In genomic region chr6:127100510-127101140, GRCh38 we compare ENCODE assay signal across 10 cellular contexts. TPM values are rescaled to one million over a fixed set of nuclear protein-coding genes. Genes with fewer than 3 reads are reported as not detected.
DNase-seq lines count a peak whose midpoint lies in the region; ATAC-seq, FAIRE-seq and TF ChIP-seq lines count a peak whose summit lies in the region.
"Had no signal": no experiment of that assay in that cellular context is flagged by ENCODE, and none has a peak within 500 bp of the region (broad histone marks: within the 10 kb centered on the region; RNA-seq: fewer than 3 reads in every experiment).

No MANE protein-coding gene starts in this region.

- H4K20me1 ChIP-seq in astrocyte (ENCODE audit: insufficient read depth, low read length): no peaks in the 10 kb centered on the region

- H3K4me1 ChIP-seq in astrocyte (ENCODE audit: insufficient read depth, low read length): no peaks in the 10 kb centered on the region
- H3K4me1 ChIP-seq in thyroid gland: no peaks in the 10 kb centered on the region

- DNase-seq in AG20443 (ENCODE audit: low spot score) (peak; percentile 22), LNCaP clone FGC (ENCODE audit: low read depth) (no peak), astrocyte (ENCODE audit: low read depth) (no peak), left kidney (ENCODE audit: low read depth, low spot score) (peak; percentile 19), thyroid gland (no peak), RPMI8226 (no peak)
- no peak for DNase-seq in activated CD8-positive, alpha-beta memory T cell treated with anti-CD3 and anti-CD28 coated beads, Interleukin-2, amount 10 ng/mL, durations not matched to agents 7 days and 5 days
- DNase-seq: activated naive CD4-positive, alpha-beta T cell treated with anti-CD3 and anti-CD28 coated beads, Interleukin-2, amount 10 ng/mL, durations not matched to agents 7 days and 5 days had no signal

- H3K79me2 ChIP-seq in astrocyte (ENCODE audit: insufficient read depth, low read length): no peaks in the 10 kb centered on the region

- H3K9ac ChIP-seq in astrocyte (ENCODE audit: low read length): no peak overlapping the region

- H3K4me2 ChIP-seq in astrocyte (ENCODE audit: low read length): no peak overlapping the region

- peaks cover 21% of the 10 kb centered on the region for H3K4me1 Mint-ChIP-seq in astrocyte (ENCODE audit: low read depth, unreplicated experiment)
- no peaks in the 10 kb centered on the region for H3K4me1 Mint-ChIP-seq in activated CD8-positive, alpha-beta memory T cell treated with anti-CD3 and anti-CD28 coated beads, Interleukin-2, amount 10 ng/mL, durations not matched to agents 7 days and 5 days
- H3K4me1 Mint-ChIP-seq: activated naive CD4-positive, alpha-beta T cell treated with anti-CD3 and anti-CD28 coated beads, Interleukin-2, amount 10 ng/mL, durations not matched to agents 7 days and 5 days had no signal

- CTCF ChIA-PET in activated CD8-positive, alpha-beta memory T cell treated with anti-CD3 and anti-CD28 coated beads, Interleukin-2, amount 10 ng/mL, durations not matched to agents 7 days and 5 days (lab: Charles Lee): interaction anchor here (0.7 kb wide), 1 partner anchor 364 kb away, joined by 3 read pairs; no protein-coding TSS in a partner anchor

- TF ChIP-seq CTCF in LNCaP clone FGC (IDR thresholded peaks at IDR 0.05; ENCODE audit: control insufficient read depth, extremely low read depth, insufficient read depth) (peak; percentile 37), astrocyte (IDR thresholded peaks at IDR 0.05; ENCODE audit: insufficient read depth, low read depth, low read length) (peak; percentile 34), thyroid gland (IDR thresholded peaks at IDR 0.05) (peak in 3 of 6 experiments; percentile 28 to 42 (median 38))

- no peaks in the 10 kb centered on the region for H3K27me3 Mint-ChIP-seq in astrocyte (ENCODE audit: low read depth, unreplicated experiment)
- peaks cover 25% of the 10 kb centered on the region for H3K27me3 Mint-ChIP-seq in activated CD8-positive, alpha-beta memory T cell treated with anti-CD3 and anti-CD28 coated beads, Interleukin-2, amount 10 ng/mL, durations not matched to agents 7 days and 5 days
- H3K27me3 Mint-ChIP-seq: activated naive CD4-positive, alpha-beta T cell treated with anti-CD3 and anti-CD28 coated beads, Interleukin-2, amount 10 ng/mL, durations not matched to agents 7 days and 5 days had no signal

- H3K36me3 ChIP-seq in astrocyte (ENCODE audit: insufficient read depth, low read length): no peaks in the 10 kb centered on the region
- no peaks in the 10 kb centered on the region for H3K36me3 ChIP-seq in thyroid gland

- WGBS in thyroid gland, 2 donors: 44 to 49% methylated on average over 3 of the region's 3 CpGs

- no peak overlapping the region for H3K4me3 ChIP-seq in LNCaP clone FGC (ENCODE audit: low read depth, low read length)
- H3K4me3 ChIP-seq in astrocyte (ENCODE audit: insufficient read depth, low read depth, low read length): no peak overlapping the region
- no peak overlapping the region for H3K4me3 ChIP-seq in thyroid gland (replicated peaks in 1 of 3)

- no peak for ATAC-seq in activated CD8-positive, alpha-beta memory T cell treated with anti-CD3 and anti-CD28 coated beads, Interleukin-2, amount 10 ng/mL, durations not matched to agents 7 days and 5 days
- ATAC-seq in GM18873 (IDR thresholded peaks at IDR 0.05; ENCODE audit: low FRiP score, unreplicated experiment): no peak

- no peak for FAIRE-seq in astrocyte (lab: Jason Lieb, UNC)

- no peak overlapping the region for H3K4me3 Mint-ChIP-seq in astrocyte (ENCODE audit: unreplicated experiment)
- no peak overlapping the region for H3K4me3 Mint-ChIP-seq in activated CD8-positive, alpha-beta memory T cell treated with anti-CD3 and anti-CD28 coated beads, Interleukin-2, amount 10 ng/mL, durations not matched to agents 7 days and 5 days
- H3K4me3 Mint-ChIP-seq: activated naive CD4-positive, alpha-beta T cell treated with anti-CD3 and anti-CD28 coated beads, Interleukin-2, amount 10 ng/mL, durations not matched to agents 7 days and 5 days had no signal

- intact Hi-C loops in thyroid gland (cut with DNase I): no loop called here

- H3K9me3 Mint-ChIP-seq in astrocyte (ENCODE audit: unreplicated experiment): no peaks in the 10 kb centered on the region
- no peaks in the 10 kb centered on the region for H3K9me3 Mint-ChIP-seq in activated CD8-positive, alpha-beta memory T cell treated with anti-CD3 and anti-CD28 coated beads, Interleukin-2, amount 10 ng/mL, durations not matched to agents 7 days and 5 days (ENCODE audit: low read depth)
- H3K9me3 Mint-ChIP-seq: activated naive CD4-positive, alpha-beta T cell treated with anti-CD3 and anti-CD28 coated beads, Interleukin-2, amount 10 ng/mL, durations not matched to agents 7 days and 5 days had no signal

- H3K9me3 ChIP-seq in astrocyte (ENCODE audit: insufficient read depth, low read depth, low read length): no peaks in the 10 kb centered on the region
- H3K9me3 ChIP-seq in thyroid gland: no peaks in the 10 kb centered on the region

- no peaks in the 10 kb centered on the region for H3K36me3 Mint-ChIP-seq in astrocyte (ENCODE audit: low read depth, unreplicated experiment)
- H3K36me3 Mint-ChIP-seq in activated CD8-positive, alpha-beta memory T cell treated with anti-CD3 and anti-CD28 coated beads, Interleukin-2, amount 10 ng/mL, durations not matched to agents 7 days and 5 days: no peaks in the 10 kb centered on the region
- H3K36me3 Mint-ChIP-seq: activated naive CD4-positive, alpha-beta T cell treated with anti-CD3 and anti-CD28 coated beads, Interleukin-2, amount 10 ng/mL, durations not matched to agents 7 days and 5 days had no signal

- TF ChIP-seq POLR2A in thyroid gland (IDR thresholded peaks at IDR 0.05): no peak

- no peak overlapping the region for H3K27ac Mint-ChIP-seq in astrocyte (ENCODE audit: unreplicated experiment)
- no peak overlapping the region for H3K27ac Mint-ChIP-seq in activated CD8-positive, alpha-beta memory T cell treated with anti-CD3 and anti-CD28 coated beads, Interleukin-2, amount 10 ng/mL, durations not matched to agents 7 days and 5 days
- H3K27ac Mint-ChIP-seq: activated naive CD4-positive, alpha-beta T cell treated with anti-CD3 and anti-CD28 coated beads, Interleukin-2, amount 10 ng/mL, durations not matched to agents 7 days and 5 days had no signal

- no peak overlapping the region for H3K27ac ChIP-seq in astrocyte (ENCODE audit: low read depth, low read length)
- H3K27ac ChIP-seq in thyroid gland: no peak overlapping the region

- no peaks in the 10 kb centered on the region for H3K27me3 ChIP-seq in astrocyte (ENCODE audit: insufficient read depth, low read length)
- no peaks in the 10 kb centered on the region for H3K27me3 ChIP-seq in thyroid gland

- H2AFZ ChIP-seq in astrocyte (ENCODE audit: low read depth, low read length): no peak overlapping the region

RNA-seq across cellular contexts. Expression of gene RSPO3, which starts 17.8 kb away (rescaled TPM):
- total RNA-seq in astrocyte: 2.6 and 4.5 TPM in 2 replicates
- 10 to 100 TPM in 1 of 4 donors, 1 to 10 TPM in 3; 1.8 to 13.9 (median 3.4) TPM for total RNA-seq in thyroid gland
- not detected for total RNA-seq in activated CD8-positive, alpha-beta memory T cell treated with anti-CD3 and anti-CD28 coated beads, Interleukin-2, amount 10 ng/mL, durations not matched to agents 7 days and 5 days
- total RNA-seq: T-helper 2 cell treated with Interferon-gamma antibody and Interleukin-4, amounts not matched to agents 100 ng/mL and 5 ng/mL, for 36 hours had no signal

Comparison
In these comparisons a context has a peak if more than half of its experiments do, and no peak if none do; other contexts are left out.
1. DNase-seq: peak in AG20443 (single experiment) and left kidney (single experiment); none in LNCaP clone FGC (single experiment), astrocyte (single experiment), thyroid gland (0 of 2), activated CD8-positive, alpha-beta memory T cell treated with anti-CD3 and anti-CD28 coated beads, Interleukin-2, amount 10 ng/mL, durations not matched to agents 7 days and 5 days (single experiment) and RPMI8226 (single experiment).